Comparison of ENCODE assay signal across 8 cellular contexts in genomic region chr3:187101184-187102072, GRCh38.
DNase-seq lines count a peak whose midpoint lies in the region; ATAC-seq and TF ChIP-seq lines count a peak whose summit lies in the region.

No MANE protein-coding gene starts in this region.

- DNase-seq in NCI-H2227 (lab: John Stamatoyannopoulos, UW; ENCODE audit: unreplicated experiment) (peak; percentile 5), NCI-H2227 treated with DMSO at 0.1 percent for 48 hours (lab: John Stamatoyannopoulos, UW) (no peak), NCI-H69 (lab: John Stamatoyannopoulos, UW) (peak; percentile 7), globus pallidus (ENCODE audit: low spot score) (peak; percentile 33), retinal pigment epithelial cell (ENCODE audit: low read depth) (no peak), amniotic stem cell (lab: John Stamatoyannopoulos, UW) (no peak)
- peak; percentile 34 for DNase-seq in activated T-helper 9 cell treated with anti-CD3 and anti-CD28 coated beads, Interleukin-2, amount 50 U/mL, for 16 hours (ENCODE audit: low read depth)

- no peak for TF ChIP-seq CTCF in retinal pigment epithelial cell (conservative IDR thresholded peaks at IDR 0.05; ENCODE audit: low read depth, low read length)

- H3K4me3 ChIP-seq in retinal pigment epithelial cell (ENCODE audit: low read length) = peak overlapping the region; percentile 22

- no peak for ATAC-seq in HG03457 (IDR thresholded peaks at IDR 0.05; ENCODE audit: unreplicated experiment)

Comparison
In these comparisons a context has a peak if more than half of its experiments do, and no peak if none do; other contexts are left out.
1. DNase-seq: peak in NCI-H2227 (single experiment), NCI-H69 (single experiment), activated T-helper 9 cell treated with anti-CD3 and anti-CD28 coated beads, Interleukin-2, amount 50 U/mL, for 16 hours (single experiment) and globus pallidus (single experiment); none in NCI-H2227 treated with DMSO at 0.1 percent for 48 hours (single experiment), retinal pigment epithelial cell (single experiment) and amniotic stem cell (single experiment).